1 cellular context compared by ENCODE assay signal in the genomic region with DNA sequence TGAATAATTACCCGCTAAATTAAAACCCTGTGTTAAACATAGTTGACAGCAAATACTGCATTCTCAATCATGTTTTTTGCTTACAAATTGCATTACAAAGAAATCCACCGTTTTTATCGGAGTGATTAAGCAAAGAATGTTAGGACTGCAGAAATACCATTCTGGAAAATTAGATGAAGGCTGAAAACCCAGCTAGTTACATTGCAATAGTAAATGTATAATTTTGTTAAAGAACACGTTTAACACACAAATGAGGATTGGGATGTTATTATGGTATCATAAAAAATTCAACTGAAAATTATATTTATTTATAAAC.
TF ChIP-seq lines count a peak whose summit lies in the region.

No MANE protein-coding gene starts in this region.

TF ChIP-seq in GM23338, 12 proteins besides CTCF, POLR2A, EP300 and RAD21 (continued from another document):
- TF ChIP-seq, protein P1, sequence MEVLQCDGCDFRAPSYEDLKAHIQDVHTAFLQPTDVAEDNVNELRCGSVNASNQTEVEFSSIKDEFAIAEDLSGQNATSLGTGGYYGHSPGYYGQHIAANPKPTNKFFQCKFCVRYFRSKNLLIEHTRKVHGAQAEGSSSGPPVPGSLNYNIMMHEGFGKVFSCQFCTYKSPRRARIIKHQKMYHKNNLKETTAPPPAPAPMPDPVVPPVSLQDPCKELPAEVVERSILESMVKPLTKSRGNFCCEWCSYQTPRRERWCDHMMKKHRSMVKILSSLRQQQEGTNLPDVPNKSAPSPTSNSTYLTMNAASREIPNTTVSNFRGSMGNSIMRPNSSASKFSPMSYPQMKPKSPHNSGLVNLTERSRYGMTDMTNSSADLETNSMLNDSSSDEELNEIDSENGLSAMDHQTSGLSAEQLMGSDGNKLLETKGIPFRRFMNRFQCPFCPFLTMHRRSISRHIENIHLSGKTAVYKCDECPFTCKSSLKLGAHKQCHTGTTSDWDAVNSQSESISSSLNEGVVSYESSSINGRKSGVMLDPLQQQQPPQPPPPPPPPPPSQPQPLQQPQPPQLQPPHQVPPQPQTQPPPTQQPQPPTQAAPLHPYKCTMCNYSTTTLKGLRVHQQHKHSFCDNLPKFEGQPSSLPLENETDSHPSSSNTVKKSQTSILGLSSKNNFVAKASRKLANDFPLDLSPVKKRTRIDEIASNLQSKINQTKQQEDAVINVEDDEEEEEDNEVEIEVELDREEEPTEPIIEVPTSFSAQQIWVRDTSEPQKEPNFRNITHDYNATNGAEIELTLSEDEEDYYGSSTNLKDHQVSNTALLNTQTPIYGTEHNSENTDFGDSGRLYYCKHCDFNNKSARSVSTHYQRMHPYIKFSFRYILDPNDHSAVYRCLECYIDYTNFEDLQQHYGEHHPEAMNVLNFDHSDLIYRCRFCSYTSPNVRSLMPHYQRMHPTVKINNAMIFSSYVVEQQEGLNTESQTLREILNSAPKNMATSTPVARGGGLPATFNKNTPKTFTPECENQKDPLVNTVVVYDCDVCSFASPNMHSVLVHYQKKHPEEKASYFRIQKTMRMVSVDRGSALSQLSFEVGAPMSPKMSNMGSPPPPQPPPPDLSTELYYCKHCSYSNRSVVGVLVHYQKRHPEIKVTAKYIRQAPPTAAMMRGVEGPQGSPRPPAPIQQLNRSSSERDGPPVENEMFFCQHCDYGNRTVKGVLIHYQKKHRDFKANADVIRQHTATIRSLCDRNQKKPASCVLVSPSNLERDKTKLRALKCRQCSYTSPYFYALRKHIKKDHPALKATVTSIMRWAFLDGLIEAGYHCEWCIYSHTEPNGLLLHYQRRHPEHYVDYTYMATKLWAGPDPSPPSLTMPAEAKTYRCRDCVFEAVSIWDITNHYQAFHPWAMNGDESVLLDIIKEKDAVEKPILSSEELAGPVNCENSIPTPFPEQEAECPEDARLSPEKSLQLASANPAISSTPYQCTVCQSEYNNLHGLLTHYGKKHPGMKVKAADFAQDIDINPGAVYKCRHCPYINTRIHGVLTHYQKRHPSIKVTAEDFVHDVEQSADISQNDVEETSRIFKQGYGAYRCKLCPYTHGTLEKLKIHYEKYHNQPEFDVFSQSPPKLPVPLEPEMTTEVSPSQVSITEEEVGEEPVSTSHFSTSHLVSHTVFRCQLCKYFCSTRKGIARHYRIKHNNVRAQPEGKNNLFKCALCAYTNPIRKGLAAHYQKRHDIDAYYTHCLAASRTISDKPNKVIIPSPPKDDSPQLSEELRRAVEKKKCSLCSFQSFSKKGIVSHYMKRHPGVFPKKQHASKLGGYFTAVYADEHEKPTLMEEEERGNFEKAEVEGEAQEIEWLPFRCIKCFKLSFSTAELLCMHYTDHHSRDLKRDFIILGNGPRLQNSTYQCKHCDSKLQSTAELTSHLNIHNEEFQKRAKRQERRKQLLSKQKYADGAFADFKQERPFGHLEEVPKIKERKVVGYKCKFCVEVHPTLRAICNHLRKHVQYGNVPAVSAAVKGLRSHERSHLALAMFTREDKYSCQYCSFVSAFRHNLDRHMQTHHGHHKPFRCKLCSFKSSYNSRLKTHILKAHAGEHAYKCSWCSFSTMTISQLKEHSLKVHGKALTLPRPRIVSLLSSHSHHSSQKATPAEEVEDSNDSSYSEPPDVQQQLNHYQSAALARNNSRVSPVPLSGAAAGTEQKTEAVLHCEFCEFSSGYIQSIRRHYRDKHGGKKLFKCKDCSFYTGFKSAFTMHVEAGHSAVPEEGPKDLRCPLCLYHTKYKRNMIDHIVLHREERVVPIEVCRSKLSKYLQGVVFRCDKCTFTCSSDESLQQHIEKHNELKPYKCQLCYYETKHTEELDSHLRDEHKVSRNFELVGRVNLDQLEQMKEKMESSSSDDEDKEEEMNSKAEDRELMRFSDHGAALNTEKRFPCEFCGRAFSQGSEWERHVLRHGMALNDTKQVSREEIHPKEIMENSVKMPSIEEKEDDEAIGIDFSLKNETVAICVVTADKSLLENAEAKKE (CRISPR knock-in tag; IDR thresholded peaks at IDR 0.05): no peak
- TF ChIP-seq ZNF331 (CRISPR knock-in tag; IDR thresholded peaks at IDR 0.05; ENCODE audit: low read depth) (no peak), JUNB (IDR thresholded peaks at IDR 0.05; ENCODE audit: unreplicated experiment) (no peak), CREB1 (CRISPR knock-in tag; IDR thresholded peaks at IDR 0.05; ENCODE audit: low read depth) (no peak)
- TF ChIP-seq, protein P2, sequence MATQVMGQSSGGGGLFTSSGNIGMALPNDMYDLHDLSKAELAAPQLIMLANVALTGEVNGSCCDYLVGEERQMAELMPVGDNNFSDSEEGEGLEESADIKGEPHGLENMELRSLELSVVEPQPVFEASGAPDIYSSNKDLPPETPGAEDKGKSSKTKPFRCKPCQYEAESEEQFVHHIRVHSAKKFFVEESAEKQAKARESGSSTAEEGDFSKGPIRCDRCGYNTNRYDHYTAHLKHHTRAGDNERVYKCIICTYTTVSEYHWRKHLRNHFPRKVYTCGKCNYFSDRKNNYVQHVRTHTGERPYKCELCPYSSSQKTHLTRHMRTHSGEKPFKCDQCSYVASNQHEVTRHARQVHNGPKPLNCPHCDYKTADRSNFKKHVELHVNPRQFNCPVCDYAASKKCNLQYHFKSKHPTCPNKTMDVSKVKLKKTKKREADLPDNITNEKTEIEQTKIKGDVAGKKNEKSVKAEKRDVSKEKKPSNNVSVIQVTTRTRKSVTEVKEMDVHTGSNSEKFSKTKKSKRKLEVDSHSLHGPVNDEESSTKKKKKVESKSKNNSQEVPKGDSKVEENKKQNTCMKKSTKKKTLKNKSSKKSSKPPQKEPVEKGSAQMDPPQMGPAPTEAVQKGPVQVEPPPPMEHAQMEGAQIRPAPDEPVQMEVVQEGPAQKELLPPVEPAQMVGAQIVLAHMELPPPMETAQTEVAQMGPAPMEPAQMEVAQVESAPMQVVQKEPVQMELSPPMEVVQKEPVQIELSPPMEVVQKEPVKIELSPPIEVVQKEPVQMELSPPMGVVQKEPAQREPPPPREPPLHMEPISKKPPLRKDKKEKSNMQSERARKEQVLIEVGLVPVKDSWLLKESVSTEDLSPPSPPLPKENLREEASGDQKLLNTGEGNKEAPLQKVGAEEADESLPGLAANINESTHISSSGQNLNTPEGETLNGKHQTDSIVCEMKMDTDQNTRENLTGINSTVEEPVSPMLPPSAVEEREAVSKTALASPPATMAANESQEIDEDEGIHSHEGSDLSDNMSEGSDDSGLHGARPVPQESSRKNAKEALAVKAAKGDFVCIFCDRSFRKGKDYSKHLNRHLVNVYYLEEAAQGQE (IDR thresholded peaks at IDR 0.05; ENCODE audit: unreplicated experiment): no peak
